Comparison of ENCODE assay signal across 17 cellular contexts in the genomic region with DNA sequence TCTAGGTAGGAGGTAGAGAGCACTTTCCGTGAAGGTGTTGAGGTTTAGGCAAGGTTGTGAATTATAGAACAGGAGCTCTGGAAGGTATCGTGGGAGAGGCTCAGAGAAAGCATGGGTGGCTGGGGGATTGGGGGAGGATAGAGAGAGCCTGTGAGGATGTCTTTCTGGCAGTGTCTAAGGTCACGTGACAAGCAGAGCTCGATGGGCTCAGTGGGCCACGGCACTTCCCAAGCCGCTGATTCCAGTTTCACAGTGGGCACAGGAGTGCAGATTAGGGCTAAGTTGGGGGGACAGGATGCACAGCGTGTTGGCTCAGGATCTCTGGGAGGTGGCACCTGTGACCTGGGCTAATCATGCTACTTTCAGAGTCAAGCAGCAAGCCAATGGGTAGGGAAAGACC. TPM values are rescaled to one million over a fixed set of nuclear protein-coding genes. Genes with fewer than 3 reads are reported as not detected.
DNase-seq lines count a peak whose midpoint lies in the region; ATAC-seq and TF ChIP-seq lines count a peak whose summit lies in the region.
"Had no signal": no experiment of that assay in that cellular context is flagged by ENCODE, and none has a peak within 500 bp of the region (broad histone marks: within the 10 kb centered on the region; RNA-seq: fewer than 3 reads in every experiment).

No MANE protein-coding gene starts in this region.

- H3K36me3 ChIP-seq in iPS DF 6.9 (ENCODE audit: control insufficient read depth, insufficient read depth, low read length) = no peaks in the 10 kb centered on the region
- H3K36me3 ChIP-seq in esophagus muscularis mucosa = no peaks in the 10 kb centered on the region

- CTCF ChIA-PET in WTC11 (lab: Charles Lee) = interaction anchor here (0.7 to 1.9 kb wide), 5 partner anchors 8 to 147 kb away, joined by 3 to 8 read pairs (median 3); a partner anchor contains a TSS

- H3K27me3 ChIP-seq in iPS DF 6.9 (ENCODE audit: control insufficient read depth, insufficient read depth, low read length) (no peaks in the 10 kb centered on the region), esophagus muscularis mucosa (no peaks in the 10 kb centered on the region)

- POLR2A ChIA-PET in activated naive CD8-positive, alpha-beta T cell treated with anti-CD3 and anti-CD28 coated beads, Interleukin-2, amount 10 ng/mL, durations not matched to agents 7 days and 5 days (lab: Charles Lee) = no interaction called here
- POLR2A ChIA-PET in WTC11 (lab: Charles Lee) = no interaction called here

- peaks cover 7% of the 10 kb centered on the region for H3K27me3 Mint-ChIP-seq in activated naive CD8-positive, alpha-beta T cell treated with anti-CD3 and anti-CD28 coated beads, Interleukin-2, amount 10 ng/mL, durations not matched to agents 7 days and 5 days
- no peaks in the 10 kb centered on the region for H3K27me3 Mint-ChIP-seq in activated naive CD8-positive, alpha-beta T cell treated with anti-CD3 and anti-CD28 coated beads for 36 hours
- H3K27me3 Mint-ChIP-seq in WTC11 (ENCODE audit: low read depth) (no peaks in the 10 kb centered on the region), osteocyte (ENCODE audit: unreplicated experiment) (no peaks in the 10 kb centered on the region), HFFc6 (ENCODE audit: insufficient read depth) (peaks cover 7% of the 10 kb centered on the region), progenitor cell of endocrine pancreas (peaks cover 14% of the 10 kb centered on the region)

- no peaks in the 10 kb centered on the region for H3K36me3 Mint-ChIP-seq in activated naive CD8-positive, alpha-beta T cell treated with anti-CD3 and anti-CD28 coated beads, Interleukin-2, amount 10 ng/mL, durations not matched to agents 7 days and 5 days
- H3K36me3 Mint-ChIP-seq in activated naive CD8-positive, alpha-beta T cell treated with anti-CD3 and anti-CD28 coated beads for 36 hours = no peaks in the 10 kb centered on the region
- H3K36me3 Mint-ChIP-seq in WTC11 = no peaks in the 10 kb centered on the region
- peaks cover 75% of the 10 kb centered on the region for H3K36me3 Mint-ChIP-seq in osteocyte (ENCODE audit: unreplicated experiment)
- no peaks in the 10 kb centered on the region for H3K36me3 Mint-ChIP-seq in HFFc6 (ENCODE audit: low read depth)
- no peaks in the 10 kb centered on the region for H3K36me3 Mint-ChIP-seq in progenitor cell of endocrine pancreas (ENCODE audit: insufficient read depth)
- H3K36me3 Mint-ChIP-seq: CD8-positive, alpha-beta T cell had no signal

- TF ChIP-seq EP300 in esophagus muscularis mucosa (IDR thresholded peaks at IDR 0.05) = no peak

- TF ChIP-seq CTCF in WTC11 (IDR thresholded peaks at IDR 0.05) (no peak), osteocyte (IDR thresholded peaks at IDR 0.05) (no peak), HFFc6 (IDR thresholded peaks at IDR 0.05) (no peak), esophagus muscularis mucosa (IDR thresholded peaks at IDR 0.05) (no peak), progenitor cell of endocrine pancreas (IDR thresholded peaks at IDR 0.05; ENCODE audit: unreplicated experiment) (no peak)

- H3K9me3 Mint-ChIP-seq in activated naive CD8-positive, alpha-beta T cell treated with anti-CD3 and anti-CD28 coated beads, Interleukin-2, amount 10 ng/mL, durations not matched to agents 7 days and 5 days = no peaks in the 10 kb centered on the region
- H3K9me3 Mint-ChIP-seq in activated naive CD8-positive, alpha-beta T cell treated with anti-CD3 and anti-CD28 coated beads for 36 hours = no peaks in the 10 kb centered on the region
- H3K9me3 Mint-ChIP-seq in WTC11 (no peaks in the 10 kb centered on the region), osteocyte (ENCODE audit: unreplicated experiment) (no peaks in the 10 kb centered on the region), HFFc6 (no peaks in the 10 kb centered on the region), progenitor cell of endocrine pancreas (ENCODE audit: low read depth) (no peaks in the 10 kb centered on the region)
- H3K9me3 Mint-ChIP-seq: CD8-positive, alpha-beta T cell had no signal

- no peak for ATAC-seq in activated naive CD8-positive, alpha-beta T cell treated with anti-CD3 and anti-CD28 coated beads, Interleukin-2, amount 10 ng/mL, durations not matched to agents 7 days and 5 days (ENCODE audit: low read depth)
- ATAC-seq in WTC11 = no peak
- ATAC-seq: A549; CD8-positive, alpha-beta T cell had no signal

- H3K9me3 ChIP-seq in iPS DF 6.9 (ENCODE audit: control insufficient read depth, insufficient read depth, low read length) (no peaks in the 10 kb centered on the region), esophagus muscularis mucosa (no peaks in the 10 kb centered on the region)
- H3K9me3 ChIP-seq: A549 had no signal

- H3K4me1 Mint-ChIP-seq in activated naive CD8-positive, alpha-beta T cell treated with anti-CD3 and anti-CD28 coated beads, Interleukin-2, amount 10 ng/mL, durations not matched to agents 7 days and 5 days = no peaks in the 10 kb centered on the region
- H3K4me1 Mint-ChIP-seq in activated naive CD8-positive, alpha-beta T cell treated with anti-CD3 and anti-CD28 coated beads for 36 hours = no peaks in the 10 kb centered on the region
- H3K4me1 Mint-ChIP-seq in WTC11 (peaks cover 64% of the 10 kb centered on the region), osteocyte (ENCODE audit: unreplicated experiment) (peaks cover 65% of the 10 kb centered on the region), HFFc6 (ENCODE audit: low read depth) (no peaks in the 10 kb centered on the region), progenitor cell of endocrine pancreas (ENCODE audit: low read depth) (no peaks in the 10 kb centered on the region)

- H3K27ac ChIP-seq in iPS DF 6.9 (ENCODE audit: low read length) = peak overlapping the region; percentile 63
- no peak overlapping the region for H3K27ac ChIP-seq in esophagus muscularis mucosa (replicated peaks in 1 of 4)
- H3K27ac ChIP-seq: 22Rv1, A549 had no signal

- TF ChIP-seq POLR2A in esophagus muscularis mucosa (IDR thresholded peaks at IDR 0.05; ENCODE audit: low read depth) = no peak

- H3K4me3 ChIP-seq in iPS DF 6.9 (ENCODE audit: low read length) (no peak overlapping the region), esophagus muscularis mucosa (no peak overlapping the region)
- H3K4me3 ChIP-seq: A549 had no signal

- intact Hi-C loops in esophagus muscularis mucosa (cut with DNase I) = no loop called here

- WGBS in iPS DF 6.9 (ENCODE audit: insufficient coverage, insufficient read length) = no CpG with 5 or more reads among the region's 7 CpGs
- WGBS in esophagus muscularis mucosa = 97% methylated on average over 7 of the region's 7 CpGs

- H3K4me3 Mint-ChIP-seq in activated naive CD8-positive, alpha-beta T cell treated with anti-CD3 and anti-CD28 coated beads, Interleukin-2, amount 10 ng/mL, durations not matched to agents 7 days and 5 days = no peak overlapping the region
- H3K4me3 Mint-ChIP-seq in activated naive CD8-positive, alpha-beta T cell treated with anti-CD3 and anti-CD28 coated beads for 36 hours = no peak overlapping the region
- H3K4me3 Mint-ChIP-seq in WTC11 (no peak overlapping the region), osteocyte (ENCODE audit: unreplicated experiment) (no peak overlapping the region), HFFc6 (no peak overlapping the region), progenitor cell of endocrine pancreas (ENCODE audit: low read depth) (no peak overlapping the region)
- H3K4me3 Mint-ChIP-seq: CD8-positive, alpha-beta T cell had no signal

- H3K4me1 ChIP-seq in iPS DF 6.9 (ENCODE audit: control insufficient read depth, insufficient read depth, low read length) = peaks cover 12% of the 10 kb centered on the region
- no peaks in the 10 kb centered on the region for H3K4me1 ChIP-seq in esophagus muscularis mucosa
- H3K4me1 ChIP-seq: A549 had no signal

- H3K27ac Mint-ChIP-seq in activated naive CD8-positive, alpha-beta T cell treated with anti-CD3 and anti-CD28 coated beads, Interleukin-2, amount 10 ng/mL, durations not matched to agents 7 days and 5 days = peak overlapping the region; percentile 8
- H3K27ac Mint-ChIP-seq in activated naive CD8-positive, alpha-beta T cell treated with anti-CD3 and anti-CD28 coated beads for 36 hours = no peak overlapping the region
- H3K27ac Mint-ChIP-seq in WTC11 (peak overlapping the region; percentile 95), osteocyte (ENCODE audit: unreplicated experiment) (peak overlapping the region; percentile 19), HFFc6 (no peak overlapping the region), progenitor cell of endocrine pancreas (no peak overlapping the region)
- H3K27ac Mint-ChIP-seq: CD8-positive, alpha-beta T cell had no signal

- no peak for DNase-seq in activated naive CD8-positive, alpha-beta T cell treated with anti-CD3 and anti-CD28 coated beads, Interleukin-2, amount 10 ng/mL, durations not matched to agents 7 days and 5 days
- DNase-seq in activated naive CD8-positive, alpha-beta T cell treated with anti-CD3 and anti-CD28 coated beads for 36 hours = no peak
- DNase-seq in WTC11 (ENCODE audit: low spot score) = no peak
- DNase-seq in iPS DF 6.9 (ENCODE audit: low read depth, low spot score) = no peak
- no peak for DNase-seq in osteocyte (ENCODE audit: extremely low spot score, unreplicated experiment)
- no peak for DNase-seq in HFFc6
- no peak for DNase-seq in esophagus muscularis mucosa (ENCODE audit: extremely low spot score)
- DNase-seq in progenitor cell of endocrine pancreas (ENCODE audit: low spot score, unreplicated experiment) = no peak
- DNase-seq: AML-193; Calu3; CD8-positive, alpha-beta T cell; DMS79 treated with DMSO at 0.1 percent for 48 hours; GF-D8; HCEC 1CT; IMR-90 had no signal

TF ChIP-seq in WTC11, 78 proteins besides CTCF, POLR2A, EP300 and RAD21 (continues in another document):
- TF ChIP-seq FOXJ3 (CRISPR knock-in tag; IDR thresholded peaks at IDR 0.05; ENCODE audit: borderline replicate concordance) = no peak
- no peak for TF ChIP-seq MXD4 (CRISPR knock-in tag; IDR thresholded peaks at IDR 0.05; ENCODE audit: borderline replicate concordance)
- TF ChIP-seq, protein P1, sequence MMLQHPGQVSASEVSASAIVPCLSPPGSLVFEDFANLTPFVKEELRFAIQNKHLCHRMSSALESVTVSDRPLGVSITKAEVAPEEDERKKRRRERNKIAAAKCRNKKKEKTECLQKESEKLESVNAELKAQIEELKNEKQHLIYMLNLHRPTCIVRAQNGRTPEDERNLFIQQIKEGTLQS (CRISPR knock-in tag; conservative IDR thresholded peaks at IDR 0.05) = no peak
- TF ChIP-seq ELF4 (CRISPR knock-in tag; IDR thresholded peaks at IDR 0.05; ENCODE audit: low read depth) = no peak
- no peak for TF ChIP-seq NFYB (CRISPR knock-in tag; conservative IDR thresholded peaks at IDR 0.05; ENCODE audit: low read depth)

RNA-seq across cellular contexts. Expression of a gene that starts 52.0 kb away (rescaled TPM):
- under 1 TPM in 1 of 2 experiments, not detected in 1; 0.23 TPM for total RNA-seq in activated naive CD8-positive, alpha-beta T cell treated with anti-CD3 and anti-CD28 coated beads, Interleukin-2, amount 10 ng/mL, durations not matched to agents 7 days and 5 days
- not detected for total RNA-seq in activated naive CD8-positive, alpha-beta T cell treated with anti-CD3 and anti-CD28 coated beads for 36 hours
- total RNA-seq in WTC11 (2021) = 0.57 to 1.2 TPM (median 0.87 TPM) in 3 replicates
- 445 and 457 TPM in 2 replicates for total RNA-seq in osteocyte
- 10 to 100 TPM in 5 of 6 experiments, 1 to 10 TPM in 1; 5.8 to 53.2 (median 48.3) TPM for total RNA-seq in HFFc6 (2021; fragmentation: NEBNext Ultra II Directional; extraction: Animal tissue kit (Norgen Biotek cat#: 25700))
- total RNA-seq in esophagus muscularis mucosa = under 1 TPM in 3 of 4 donors, not detected in 1; 0.17 to 0.34 (median 0.26) TPM
- 0.77 and 1.3 TPM in 2 replicates for total RNA-seq in progenitor cell of endocrine pancreas
- total RNA-seq: CD8-positive, alpha-beta T cell had no signal

Comparison
In these comparisons a context has a peak if more than half of its experiments do, and no peak if none do; other contexts are left out.
1. H3K27ac Mint-ChIP-seq: peak in activated naive CD8-positive, alpha-beta T cell treated with anti-CD3 and anti-CD28 coated beads, Interleukin-2, amount 10 ng/mL, durations not matched to agents 7 days and 5 days (single experiment), WTC11 (single experiment) and osteocyte (single experiment); none in activated naive CD8-positive, alpha-beta T cell treated with anti-CD3 and anti-CD28 coated beads for 36 hours (single experiment), HFFc6 (single experiment) and progenitor cell of endocrine pancreas (single experiment).